Comparison of ENCODE assay signal across 13 cellular contexts in the genomic region with DNA sequence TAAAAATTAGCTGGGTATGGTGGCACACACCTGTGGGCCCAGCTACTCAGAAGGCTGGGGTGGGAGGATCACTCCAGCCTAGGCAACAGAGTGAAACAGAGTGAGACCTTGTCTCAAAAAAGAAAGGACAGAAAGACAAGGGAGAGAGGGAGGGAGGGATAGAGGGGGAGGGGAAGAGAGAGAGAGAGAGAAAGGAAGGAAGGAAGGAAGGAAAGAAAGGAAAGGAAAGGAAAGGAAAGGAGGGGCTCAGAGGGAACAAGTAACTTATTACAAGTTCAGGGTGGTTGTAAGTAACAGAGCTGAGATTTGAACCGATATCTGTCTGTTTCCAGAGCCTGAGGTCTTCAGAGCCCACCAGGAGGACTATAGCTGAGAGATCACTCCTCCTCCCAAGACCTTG. TPM values are rescaled to one million over a fixed set of nuclear protein-coding genes. Genes with fewer than 3 reads are reported as not detected.
DNase-seq lines count a peak whose midpoint lies in the region; ATAC-seq and TF ChIP-seq lines count a peak whose summit lies in the region.
"Had no signal": no experiment of that assay in that cellular context is flagged by ENCODE, and none has a peak within 500 bp of the region (broad histone marks: within the 10 kb centered on the region; RNA-seq: fewer than 3 reads in every experiment).

No MANE protein-coding gene starts in this region.

- H3K27ac Mint-ChIP-seq in endodermal cell: peak overlapping the region; percentile 6
- H3K27ac Mint-ChIP-seq: activated T-helper 1 cell treated with anti-CD3 and anti-CD28 coated beads, Interleukin-12 subunit alpha, Interleukin-12 subunit beta, Interleukin-2, Interleukin-4 antibody, amounts not matched to agents 30 ng/mL and 10 ng/mL and 1 ng/mL, durations not matched to agents 14 hours and 24 hours and 36 hours had no signal

- no peaks in the 10 kb centered on the region for H3K27me3 Mint-ChIP-seq in endodermal cell (ENCODE audit: insufficient read depth)

- H3K27ac ChIP-seq in right atrium auricular region: peak overlapping the region; percentile 94 to 98
- H3K27ac ChIP-seq in endodermal cell (ENCODE audit: low read depth, low read length): no peak overlapping the region

- H3K36me3 Mint-ChIP-seq in endodermal cell (ENCODE audit: low read depth): peaks cover 70% of the 10 kb centered on the region

- intact Hi-C loops in Right ventricle myocardium inferior (cut with DNase I): no loop called here

- H3K27me3 ChIP-seq in right atrium auricular region: no peaks in the 10 kb centered on the region
- no peaks in the 10 kb centered on the region for H3K27me3 ChIP-seq in endodermal cell (ENCODE audit: control insufficient read depth, insufficient read depth, low read length, poor library complexity, severe bottlenecking)

- peaks cover 28% of the 10 kb centered on the region for H3K36me3 ChIP-seq in right atrium auricular region
- peaks cover 61% of the 10 kb centered on the region for H3K36me3 ChIP-seq in endodermal cell (ENCODE audit: control insufficient read depth, insufficient read depth, low read length)

- H3K9me3 ChIP-seq in right atrium auricular region (no peaks in the 10 kb centered on the region), endodermal cell (ENCODE audit: control insufficient read depth, low read length) (no peaks in the 10 kb centered on the region)

- no peak overlapping the region for H3K4me3 Mint-ChIP-seq in endodermal cell
- H3K4me3 Mint-ChIP-seq: activated T-helper 1 cell treated with anti-CD3 and anti-CD28 coated beads, Interleukin-12 subunit alpha, Interleukin-12 subunit beta, Interleukin-2, Interleukin-4 antibody, amounts not matched to agents 30 ng/mL and 10 ng/mL and 1 ng/mL, durations not matched to agents 14 hours and 24 hours and 36 hours had no signal

- ATAC-seq in Right ventricle myocardium inferior: no peak
- peak; percentile 1 for ATAC-seq in omental fat pad (ENCODE audit: low FRiP score)
- ATAC-seq in GM21529 (IDR thresholded peaks at IDR 0.05; ENCODE audit: unreplicated experiment): no peak
- ATAC-seq in HG03571 (IDR thresholded peaks at IDR 0.05; ENCODE audit: unreplicated experiment): no peak
- ATAC-seq in GM21528 (IDR thresholded peaks at IDR 0.05; ENCODE audit: low FRiP score, unreplicated experiment): no peak

- WGBS in endodermal cell (ENCODE audit: insufficient coverage in 1 of 2, insufficient read length in 1 of 2), 2 experiments: 96 to 100% methylated on average over 1 of the region's 1 CpG

- H3K4me3 ChIP-seq in right atrium auricular region: no peak overlapping the region
- no peak overlapping the region for H3K4me3 ChIP-seq in endodermal cell (ENCODE audit: low read length)

- H3K9ac ChIP-seq in endodermal cell (ENCODE audit: extremely low read depth, low read length, poor library complexity, severe bottlenecking): no peak overlapping the region

- DNase-seq in right atrium auricular region (ENCODE audit: low spot score): no peak
- DNase-seq in Right ventricle myocardium inferior (ENCODE audit: missing footprints): no peak
- no peak for DNase-seq in endodermal cell
- DNase-seq in omental fat pad (ENCODE audit: low spot score): no peak
- no peak for DNase-seq in stimulated activated CD4-positive, alpha-beta T cell treated with anti-CD3 and anti-CD28 coated beads, Interleukin-4, amount 100 ng/mL, for 1 hour
- DNase-seq: foreskin melanocyte, NCI-H1694, NCI-H526 treated with DMSO at 0.1 percent for 48 hours, T-helper 9 cell had no signal

- TF ChIP-seq CTCF in right atrium auricular region (IDR thresholded peaks at IDR 0.05): no peak
- TF ChIP-seq CTCF in endodermal cell (conservative IDR thresholded peaks at IDR 0.05): no peak
- TF ChIP-seq CTCF in omental fat pad (IDR thresholded peaks at IDR 0.05): no peak

- H3K4me1 Mint-ChIP-seq in endodermal cell: peaks cover 9% of the 10 kb centered on the region

- H3K4me1 ChIP-seq in right atrium auricular region (peaks cover 0 to 57% of the 10 kb centered on the region in 2 donors), endodermal cell (ENCODE audit: control insufficient read depth, insufficient read depth, low read length) (peaks cover 4% of the 10 kb centered on the region)

- peaks cover 2% of the 10 kb centered on the region for H3K9me3 Mint-ChIP-seq in endodermal cell
- H3K9me3 Mint-ChIP-seq: activated T-helper 1 cell treated with anti-CD3 and anti-CD28 coated beads, Interleukin-12 subunit alpha, Interleukin-12 subunit beta, Interleukin-2, Interleukin-4 antibody, amounts not matched to agents 30 ng/mL and 10 ng/mL and 1 ng/mL, durations not matched to agents 14 hours and 24 hours and 36 hours had no signal

RNA-seq across cellular contexts. Expression of a gene that starts 8.3 kb away (rescaled TPM):
- total RNA-seq in right atrium auricular region (10 to 100 TPM; 12.3 to 13.2 TPM), Right ventricle myocardium inferior (15.9 TPM), endodermal cell (10 to 100 TPM; 10.9 to 30.7 TPM), omental fat pad (10 to 100 TPM; 15.5 to 50.0 (median 18.4) TPM)
- polyA plus RNA-seq in endodermal cell (2013, experiment 1 of 2): 16.6 TPM
- 14.0 TPM for polyA plus RNA-seq in endodermal cell (2013, experiment 2 of 2)

RNA-seq across cellular contexts. Expression of a gene that starts 13.2 kb away (rescaled TPM):
- total RNA-seq in right atrium auricular region (1,000 to 10,000 TPM; 4,693 to 5,476 TPM), Right ventricle myocardium inferior (4,337 TPM), endodermal cell (1,000 to 10,000 TPM; 2,848 to 5,273 TPM), omental fat pad (1,000 to 10,000 TPM; 1,060 to 2,185 (median 1,462) TPM)
- 3,905 TPM for polyA plus RNA-seq in endodermal cell (2013, experiment 1 of 2)
- polyA plus RNA-seq in endodermal cell (2013, experiment 2 of 2): 3,777 TPM

RNA-seq across cellular contexts. Expression of a gene that starts 20.5 kb away (rescaled TPM):
- total RNA-seq in right atrium auricular region (10 to 100 TPM; 17.7 to 17.9 TPM), Right ventricle myocardium inferior (16.2 TPM), endodermal cell (100 to 1,000 TPM in 1 of 2 donors, 10 to 100 TPM in 1; 51.6 to 135 TPM), omental fat pad (100 to 1,000 TPM in 1 of 4 donors, 10 to 100 TPM in 3; 26.2 to 153 (median 45.0) TPM)
- polyA plus RNA-seq in endodermal cell (2013, experiment 1 of 2): 43.2 TPM
- polyA plus RNA-seq in endodermal cell (2013, experiment 2 of 2): 38.9 TPM

RNA-seq across cellular contexts. Expression of a gene that starts 53.7 kb away (rescaled TPM):
- total RNA-seq in right atrium auricular region: 10 to 100 TPM; 11.6 to 53.5 TPM
- 11.6 TPM for total RNA-seq in Right ventricle myocardium inferior
- 100 to 1,000 TPM in 1 of 2 donors, 10 to 100 TPM in 1; 90.3 to 150 TPM for total RNA-seq in endodermal cell
- polyA plus RNA-seq in endodermal cell (2013, experiment 1 of 2): 118 TPM
- polyA plus RNA-seq in endodermal cell (2013, experiment 2 of 2): 118 TPM
- 10 to 100 TPM; 10.6 to 36.3 (median 20.7) TPM for total RNA-seq in omental fat pad

RNA-seq across cellular contexts. Expression of a gene that starts 54.5 kb away (rescaled TPM):
- total RNA-seq in right atrium auricular region (100 to 1,000 TPM in 1 of 2 donors, 10 to 100 TPM in 1; 87.7 to 104 TPM), Right ventricle myocardium inferior (278 TPM), endodermal cell (100 to 1,000 TPM; 196 to 450 TPM), omental fat pad (100 to 1,000 TPM in 1 of 4 donors, 10 to 100 TPM in 3; 44.1 to 118 (median 67.8) TPM)
- polyA plus RNA-seq in endodermal cell (2013, experiment 1 of 2): 216 TPM
- 234 TPM for polyA plus RNA-seq in endodermal cell (2013, experiment 2 of 2)
